14 cellular contexts compared by ENCODE assay signal in the genomic region with DNA sequence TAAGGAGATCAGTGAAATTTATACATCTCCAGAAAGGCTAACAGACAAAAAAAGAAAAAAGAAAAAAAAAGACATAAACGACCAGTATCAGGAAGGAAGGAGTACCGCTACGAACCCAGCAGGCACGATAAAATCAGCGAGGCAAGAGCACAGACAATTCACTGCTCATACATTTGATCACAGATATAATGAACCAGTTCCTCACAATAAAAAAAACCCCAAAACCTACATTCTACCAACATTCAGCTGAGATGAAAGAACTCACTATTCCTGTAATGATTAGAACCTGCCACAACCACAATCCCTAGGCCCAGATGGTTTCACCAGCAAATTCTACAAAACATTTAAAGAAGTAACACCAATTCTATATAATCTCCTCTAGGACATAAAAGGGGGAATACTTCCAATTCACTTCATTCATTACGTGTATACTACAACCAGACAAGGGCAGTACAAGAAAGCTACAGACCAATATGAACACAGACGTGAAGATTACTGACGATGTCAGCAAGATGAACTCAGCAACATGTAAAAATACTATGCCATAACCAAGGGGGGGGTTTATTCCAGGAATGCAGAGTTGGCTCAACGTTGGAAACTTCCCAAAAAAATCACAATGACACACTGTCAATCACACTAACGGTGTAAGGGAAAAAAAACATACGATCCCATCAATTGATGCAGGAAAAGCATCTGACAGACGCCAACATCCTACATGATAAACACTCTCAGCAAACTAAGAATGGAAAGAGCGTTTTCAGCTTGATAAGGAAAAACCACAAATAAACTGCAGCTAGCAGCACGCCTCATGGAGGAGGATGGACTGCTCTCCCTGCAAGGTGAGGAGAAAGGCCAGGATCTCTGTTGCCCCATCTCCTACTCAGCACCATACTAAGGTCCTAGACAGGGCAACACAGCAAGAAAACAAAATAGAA.
DNase-seq lines count a peak whose midpoint lies in the region; ATAC-seq, FAIRE-seq and TF ChIP-seq lines count a peak whose summit lies in the region.
"Had no signal": no experiment of that assay in that cellular context is flagged by ENCODE, and none has a peak within 500 bp of the region (broad histone marks: within the 10 kb centered on the region; RNA-seq: fewer than 3 reads in every experiment).

No MANE protein-coding gene starts in this region.

- peaks cover 75% of the 10 kb centered on the region for H3K4me1 Mint-ChIP-seq in CD4-positive, alpha-beta T cell (ENCODE audit: low read depth)
- peaks cover 52% of the 10 kb centered on the region for H3K4me1 Mint-ChIP-seq in activated B cell treated with CpG ODN at 0.5 μM for 24 hours

- H2BK120ac ChIP-seq in IMR-90 (ENCODE audit: low read depth, low read length): no peak overlapping the region

- H3K4me1 ChIP-seq in IMR-90 (ENCODE audit: control insufficient read depth, insufficient read depth, low read length) (peaks cover 3% of the 10 kb centered on the region), endothelial cell of umbilical vein (ENCODE audit: control insufficient read depth, extremely low read depth, insufficient read depth, low read length) (no peaks in the 10 kb centered on the region)

- POLR2A ChIA-PET in CD4-positive, alpha-beta T cell (lab: Charles Lee): interaction anchor here (0.7 to 5.5 kb wide), 13 partner anchors 9 to 428 kb away, joined by 3 to 206 read pairs (median 5); no protein-coding TSS in a partner anchor
- POLR2A ChIA-PET in IMR-90 (lab: Charles Lee; ENCODE audit: unreplicated experiment): no interaction called here
- POLR2A ChIA-PET in activated B cell treated with CpG ODN at 0.5 μM for 24 hours (lab: Charles Lee): no interaction called here
- POLR2A ChIA-PET in endothelial cell of umbilical vein (lab: Charles Lee): no interaction called here

- no peaks in the 10 kb centered on the region for H3K27me3 ChIP-seq in CD4-positive, alpha-beta T cell (ENCODE audit: control insufficient read depth, insufficient read depth, low read length)
- H3K27me3 ChIP-seq in IMR-90 (ENCODE audit: control insufficient read depth, insufficient read depth, low read length): no peaks in the 10 kb centered on the region
- H3K27me3 ChIP-seq in endothelial cell of umbilical vein (ENCODE audit: control insufficient read depth in 2 of 2, insufficient read depth in 2 of 2, low read length in 2 of 2): no peaks in the 10 kb centered on the region
- H3K27me3 ChIP-seq: stomach had no signal

- no peak overlapping the region for H3K56ac ChIP-seq in IMR-90 (ENCODE audit: extremely low read depth, insufficient read depth, low read length)

- in situ Hi-C loops in IMR-90 (cut with MboI; ENCODE audit: low sequenced_read_pairs): no loop called here

- peak overlapping the region; percentile 76 for H3K27ac ChIP-seq in CD4-positive, alpha-beta T cell (ENCODE audit: low read depth, low read length)
- H3K27ac ChIP-seq in IMR-90 (ENCODE audit: insufficient read depth, low read length): no peak overlapping the region
- H3K27ac ChIP-seq in endothelial cell of umbilical vein (ENCODE audit: insufficient read depth, low read depth, low read length): no peak overlapping the region
- H3K27ac ChIP-seq: stomach had no signal

- H3K18ac ChIP-seq in IMR-90 (ENCODE audit: low read depth, low read length): no peak overlapping the region

- peak; percentile 42 for ATAC-seq in CD4-positive, alpha-beta T cell (ENCODE audit: poor library complexity)
- no peak for ATAC-seq in IMR-90 (ENCODE audit: low read depth)
- ATAC-seq in activated B cell treated with CpG ODN at 0.5 μM for 24 hours (ENCODE audit: low read depth): no peak
- ATAC-seq in GM21381 (IDR thresholded peaks at IDR 0.05; ENCODE audit: unreplicated experiment): no peak
- ATAC-seq: left cardiac atrium had no signal

- dilution Hi-C loops in IMR-90 (cut with HindIII; ENCODE audit: low sequenced_read_pairs, unreplicated experiment) (no loop called here), endothelial cell of umbilical vein (cut with MboI; ENCODE audit: extremely low pct_ligation_motif_present, low sequenced_read_pairs) (no loop called here)

- no peak for TF ChIP-seq CTCF in CD4-positive, alpha-beta T cell (IDR thresholded peaks at IDR 0.05)
- TF ChIP-seq CTCF in IMR-90 (conservative IDR thresholded peaks at IDR 0.05; ENCODE audit: low read depth, low read length) (no peak), activated B cell treated with CpG ODN at 0.5 μM for 24 hours (IDR thresholded peaks at IDR 0.05) (no peak), endothelial cell of umbilical vein (IDR thresholded peaks at IDR 0.05; ENCODE audit: extremely low read depth in 1 of 2, insufficient read depth in 1 of 2, low read depth in 1 of 2, low read length in 2 of 2) (no peak)

- H3K4ac ChIP-seq in IMR-90 (ENCODE audit: low read depth, low read length): no peak overlapping the region

- H3K36me3 ChIP-seq in IMR-90 (ENCODE audit: control insufficient read depth, insufficient read depth, low read length) (no peaks in the 10 kb centered on the region), endothelial cell of umbilical vein (ENCODE audit: control insufficient read depth in 2 of 2, extremely low read depth in 1 of 2, insufficient read depth in 2 of 2, low read length in 2 of 2) (peaks cover 0 to 2% of the 10 kb centered on the region in 2 experiments)

- no peak overlapping the region for H2AFZ ChIP-seq in IMR-90 (replicated peaks; ENCODE audit: low read length, poor library complexity)
- H2AFZ ChIP-seq in endothelial cell of umbilical vein (ENCODE audit: low read depth, low read length): no peak overlapping the region

- H3K9me1 ChIP-seq in IMR-90 (ENCODE audit: insufficient read depth, low read length) (no peaks in the 10 kb centered on the region), endothelial cell of umbilical vein (replicated peaks; ENCODE audit: control insufficient read depth, extremely low read depth, insufficient read depth, low read length) (no peaks in the 10 kb centered on the region)

- no peak for FAIRE-seq in endothelial cell of umbilical vein (lab: Jason Lieb, UNC)

- H2AK5ac ChIP-seq in IMR-90 (ENCODE audit: low read depth, low read length): no peak overlapping the region

- no peak overlapping the region for H4K5ac ChIP-seq in IMR-90 (ENCODE audit: low read depth, low read length)

- peak in 5 of 10 experiments; percentile 29 to 65 (median 35) for DNase-seq in CD4-positive, alpha-beta T cell
- DNase-seq in IMR-90 (no peak), activated B cell treated with CpG ODN at 0.5 μM for 24 hours (no peak), endothelial cell of umbilical vein (ENCODE audit: low read depth, low spot score) (peak; percentile 21), D341Med (ENCODE audit: low spot score) (no peak), NCI-H2029 (lab: John Stamatoyannopoulos, UW) (no peak), mesenteric fat pad (ENCODE audit: low spot score) (no peak)
- DNase-seq: activated effector memory CD4-positive, alpha-beta T cell treated with anti-CD3 and anti-CD28 coated beads, Interleukin-2, amount 50 U/mL, for 16 hours; Calu3; left cardiac atrium; NCI-H2081 treated with DMSO at 0.1 percent for 48 hours; stomach; T1000 had no signal

- no peak overlapping the region for H4K8ac ChIP-seq in IMR-90 (ENCODE audit: low read depth in 2 of 2, low read length in 2 of 2)

- H3K14ac ChIP-seq in IMR-90 (replicated peaks; ENCODE audit: low read depth, low read length): no peak overlapping the region

- peak overlapping the region; percentile 89 for H3K27ac Mint-ChIP-seq in CD4-positive, alpha-beta T cell
- H3K27ac Mint-ChIP-seq in activated B cell treated with CpG ODN at 0.5 μM for 24 hours: peak overlapping the region; percentile 1

- no CpG with 5 or more reads among the region's 14 CpGs for WGBS in IMR-90 (ENCODE audit: extremely low coverage in 2 of 2, insufficient read length in 1 of 2), 2 experiments

- no peak overlapping the region for H2BK20ac ChIP-seq in IMR-90 (ENCODE audit: low read depth, low read length)

- no TSS peak for BruUV-seq in IMR-90 (replicated peaks; lab: Mats Ljungman, UMichigan)
- BruUV-seq in endothelial cell of umbilical vein (replicated peaks; lab: Mats Ljungman, UMichigan): no TSS peak

- no peaks in the 10 kb centered on the region; the same call in 1 of the 2 replicates for H4K20me1 ChIP-seq in IMR-90 (ENCODE audit: insufficient read depth, low read length)
- no peaks in the 10 kb centered on the region for H4K20me1 ChIP-seq in endothelial cell of umbilical vein (replicated peaks; ENCODE audit: control insufficient read depth, extremely low read depth, insufficient read depth, low read length)

- H2BK5ac ChIP-seq in IMR-90 (ENCODE audit: low read depth, low read length, poor library complexity, severe bottlenecking): no peak overlapping the region

- peaks cover 0 to 9% of the 10 kb centered on the region in 2 experiments; a peak in 2 of 4 replicates for H3K79me1 ChIP-seq in IMR-90 (ENCODE audit: low read depth in 1 of 2, low read length in 2 of 2)

- peaks cover 58% of the 10 kb centered on the region for H3K36me3 Mint-ChIP-seq in CD4-positive, alpha-beta T cell (ENCODE audit: low read depth)
- H3K36me3 Mint-ChIP-seq in activated B cell treated with CpG ODN at 0.5 μM for 24 hours (ENCODE audit: low read depth): peaks cover 25% of the 10 kb centered on the region

- no peak for TF ChIP-seq RAD21 in IMR-90 (IDR thresholded peaks at IDR 0.05; ENCODE audit: low read length)

- H3K9me3 ChIP-seq in CD4-positive, alpha-beta T cell (ENCODE audit: control insufficient read depth, low read length): no peaks in the 10 kb centered on the region
- H3K9me3 ChIP-seq in IMR-90 (ENCODE audit: control insufficient read depth, insufficient read depth, low read length) (no peaks in the 10 kb centered on the region), endothelial cell of umbilical vein (replicated peaks; ENCODE audit: control insufficient read depth, insufficient read depth, low read length) (no peaks in the 10 kb centered on the region)
- H3K9me3 ChIP-seq: stomach had no signal

- H4K91ac ChIP-seq in IMR-90 (ENCODE audit: insufficient read depth, low read depth, low read length): no peak overlapping the region

- no peaks in the 10 kb centered on the region for H3K9me3 Mint-ChIP-seq in CD4-positive, alpha-beta T cell
- H3K9me3 Mint-ChIP-seq in activated B cell treated with CpG ODN at 0.5 μM for 24 hours: no peaks in the 10 kb centered on the region

- H3K9ac ChIP-seq in IMR-90 (ENCODE audit: low read depth, low read length): no peak overlapping the region
- no peak overlapping the region for H3K9ac ChIP-seq in endothelial cell of umbilical vein (replicated peaks; ENCODE audit: extremely low read depth, insufficient read depth, low read length)

- intact Hi-C loops in CD4-positive, alpha-beta T cell (cut with DNase I, micrococcal nuclease): loop anchor here (1.0 to 10.0 kb wide), 6 partner anchors 14 to 261 kb away; no protein-coding TSS in a partner anchor
- intact Hi-C loops in IMR-90 (cut with micrococcal nuclease): no loop called here
- intact Hi-C loops in activated B cell treated with CpG ODN at 0.5 μM for 24 hours (cut with micrococcal nuclease): no loop called here
- intact Hi-C loops in endothelial cell of umbilical vein (cut with micrococcal nuclease): no loop called here

- no peaks in the 10 kb centered on the region for H3K27me3 Mint-ChIP-seq in CD4-positive, alpha-beta T cell
- H3K27me3 Mint-ChIP-seq in activated B cell treated with CpG ODN at 0.5 μM for 24 hours: no peaks in the 10 kb centered on the region

- no peak for TF ChIP-seq POLR2A in IMR-90 (IDR thresholded peaks at IDR 0.05; ENCODE audit: low read depth, low read length)
- no peak for TF ChIP-seq POLR2A in endothelial cell of umbilical vein (IDR thresholded peaks at IDR 0.05; ENCODE audit: low read depth, low read length)

- no peak overlapping the region for H2BK15ac ChIP-seq in IMR-90 (ENCODE audit: low read depth, low read length)

- H3K79me2 ChIP-seq in endothelial cell of umbilical vein (ENCODE audit: control insufficient read depth, insufficient read depth, low read length): no peaks in the 10 kb centered on the region

- H3K4me2 ChIP-seq in IMR-90 (ENCODE audit: low read depth, low read length): no peak overlapping the region
- no peak overlapping the region for H3K4me2 ChIP-seq in endothelial cell of umbilical vein (ENCODE audit: insufficient read depth, low read length)

- CTCF ChIA-PET in CD4-positive, alpha-beta T cell (lab: Charles Lee): interaction anchor here (1.2 kb wide), 1 partner anchor 35 kb away, joined by 3 read pairs; no protein-coding TSS in a partner anchor
- CTCF ChIA-PET in IMR-90 (lab: Yijun Ruan, JAX): no interaction called here
- CTCF ChIA-PET in activated B cell treated with CpG ODN at 0.5 μM for 24 hours (lab: Charles Lee): no interaction called here
- CTCF ChIA-PET in endothelial cell of umbilical vein (lab: Charles Lee): interaction anchor here (0.6 kb wide), 1 partner anchor 110 kb away, joined by 6 read pairs; no protein-coding TSS in a partner anchor

- no peak overlapping the region for H3K4me3 ChIP-seq in IMR-90 (ENCODE audit: insufficient read depth, low read depth, low read length)
- no peak overlapping the region for H3K4me3 ChIP-seq in endothelial cell of umbilical vein (replicated peaks in 1 of 3; ENCODE audit: insufficient read depth in 1 of 3, low read depth in 1 of 3, low read length in 3 of 3)
- H3K4me3 ChIP-seq: stomach had no signal

- H3K4me3 Mint-ChIP-seq in CD4-positive, alpha-beta T cell: peak overlapping the region; percentile 67
- peak overlapping the region; percentile 3 for H3K4me3 Mint-ChIP-seq in activated B cell treated with CpG ODN at 0.5 μM for 24 hours

- H2AK9ac ChIP-seq in IMR-90 (replicated peaks; ENCODE audit: low read depth, low read length, poor library complexity): no peak overlapping the region

- no peak overlapping the region for H3K23ac ChIP-seq in IMR-90 (ENCODE audit: low read depth, low read length)

Comparison
In these comparisons a context has a peak if more than half of its experiments do, and no peak if none do; other contexts are left out.
1. CTCF ChIA-PET loops: an anchor here in CD4-positive, alpha-beta T cell (1.2 kb wide) and endothelial cell of umbilical vein (0.6 kb wide); none called in IMR-90 and activated B cell treated with CpG ODN at 0.5 μM for 24 hours.
2. intact Hi-C loops: an anchor here in CD4-positive, alpha-beta T cell (1.0 to 10.0 kb wide); none called in IMR-90, activated B cell treated with CpG ODN at 0.5 μM for 24 hours and endothelial cell of umbilical vein.